In the genomic region with DNA sequence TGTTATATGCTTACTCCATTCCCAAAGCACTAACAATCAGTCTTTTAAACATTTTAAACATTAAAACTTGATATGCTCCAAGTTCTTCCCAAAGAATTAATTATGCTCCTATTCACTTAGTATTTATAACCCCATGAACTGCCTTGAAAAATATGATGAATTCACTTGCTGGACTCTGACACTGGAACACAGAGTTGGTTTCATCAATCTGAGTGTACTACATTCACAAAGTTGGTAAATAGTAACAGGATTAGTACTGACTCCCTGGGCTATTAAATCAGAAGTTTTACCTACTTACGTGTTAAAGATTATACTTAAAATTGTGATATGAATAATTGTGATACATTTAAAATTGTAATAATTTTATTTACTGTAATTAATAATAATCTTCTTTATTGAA, we compare ENCODE assay signal across 11 cellular contexts. TPM values are rescaled to one million over a fixed set of nuclear protein-coding genes. Genes with fewer than 3 reads are reported as not detected.
"Had no signal": no experiment of that assay in that cellular context is flagged by ENCODE, and none has a peak within 500 bp of the region (broad histone marks: within the 10 kb centered on the region; RNA-seq: fewer than 3 reads in every experiment).

No MANE protein-coding gene starts in this region.

- H3K27ac Mint-ChIP-seq: HFFc6 had no signal

- H3K27ac ChIP-seq: GM23248, HL-60 had no signal

- H3K4me3 Mint-ChIP-seq: HFFc6 had no signal

- H3K4me1 ChIP-seq: HAP-1 had no signal

- H3K36me3 ChIP-seq: HAP-1 had no signal

- ATAC-seq: HCT116, K562 had no signal

- H3K4me3 ChIP-seq: GM23248, HAP-1, K562 had no signal

- H3K9me3 ChIP-seq: HAP-1 had no signal

- DNase-seq: GM23248, GOT3, H7, HFFc6, IMR-90 had no signal

- H3K9me3 Mint-ChIP-seq: HFFc6 had no signal

RNA-seq across cellular contexts. Expression of a gene that starts 17.3 kb away (rescaled TPM):
- total RNA-seq: GM23248, H4, H7, HFFc6, HT1080, IMR-90, K562 had no signal
- polyA plus RNA-seq: GM23248, IMR-90, K562 had no signal

RNA-seq across cellular contexts. Expression of a gene that starts 26.6 kb away (rescaled TPM):
- total RNA-seq: GM23248, H4, H7, HFFc6, HT1080, IMR-90, K562 had no signal
- polyA plus RNA-seq: GM23248, IMR-90, K562 had no signal
